Comparison of ENCODE assay signal across 9 cellular contexts in the genomic region with DNA sequence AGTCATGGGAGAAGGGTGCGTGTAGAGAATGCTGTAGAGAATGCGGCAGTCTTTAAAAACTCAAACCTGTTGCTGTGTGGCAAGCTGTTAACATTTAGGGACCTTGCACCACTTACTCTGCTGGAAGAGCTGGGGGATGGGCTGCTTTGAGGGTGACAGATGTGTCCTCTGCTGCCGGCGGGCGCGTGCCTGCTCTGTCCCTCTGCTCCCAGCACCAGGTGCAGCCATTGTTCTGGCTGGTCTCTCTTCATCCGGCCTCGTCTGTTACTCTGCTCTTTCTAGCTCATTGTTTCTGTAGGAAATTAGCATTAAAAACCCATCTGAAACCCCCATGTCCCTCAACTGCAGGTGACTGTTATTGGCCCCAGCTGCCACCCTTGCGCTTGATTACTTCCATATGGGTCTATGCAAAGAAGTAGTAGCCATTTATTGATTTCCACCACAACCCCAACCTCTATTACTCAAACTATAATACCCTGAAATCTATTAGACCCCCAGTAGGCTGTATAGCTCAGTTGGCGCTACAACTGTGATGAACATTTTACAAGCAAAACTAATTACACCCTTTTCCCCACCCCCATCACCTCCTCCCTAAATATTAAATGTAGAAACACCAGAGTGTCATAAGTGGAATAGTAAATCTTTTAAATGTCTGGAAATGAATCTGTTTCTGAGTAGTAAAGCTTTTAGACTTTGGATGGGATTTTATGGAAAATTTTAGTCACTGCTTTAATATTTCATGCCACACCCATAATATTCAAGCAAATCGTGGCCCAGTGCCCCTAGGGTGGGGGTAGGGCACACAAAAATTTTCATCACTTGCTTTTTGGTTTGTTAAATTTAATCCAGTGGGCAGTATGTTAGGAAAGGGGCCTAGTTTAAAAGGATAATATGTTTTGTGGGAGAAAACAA.
DNase-seq lines count a peak whose midpoint lies in the region; ATAC-seq and TF ChIP-seq lines count a peak whose summit lies in the region.
"Had no signal": no experiment of that assay in that cellular context is flagged by ENCODE, and none has a peak within 500 bp of the region (broad histone marks: within the 10 kb centered on the region; RNA-seq: fewer than 3 reads in every experiment).

No MANE protein-coding gene starts in this region.

- peak overlapping the region; percentile 45 for H3K4me3 Mint-ChIP-seq in activated B cell treated with CpG ODN at 0.5 μM for 24 hours

- TF ChIP-seq CTCF in activated B cell treated with CpG ODN at 0.5 μM for 24 hours (IDR thresholded peaks at IDR 0.05), result no peak
- TF ChIP-seq CTCF in lower leg skin (IDR thresholded peaks at IDR 0.05), result no peak

- H3K4me1 Mint-ChIP-seq in activated B cell treated with CpG ODN at 0.5 μM for 24 hours, result peaks cover 41% of the 10 kb centered on the region

- H3K9me3 Mint-ChIP-seq in activated B cell treated with CpG ODN at 0.5 μM for 24 hours, result no peaks in the 10 kb centered on the region

- H3K27me3 ChIP-seq in BLaER1, result no peaks in the 10 kb centered on the region

- 0 out of 2 replicates have a peak overlapping the region, but pooled peaks have one; percentile 38 for H3K9ac ChIP-seq in BLaER1

- no peak for TF ChIP-seq POLR2A in lower leg skin (IDR thresholded peaks at IDR 0.05)

- CTCF ChIA-PET in activated B cell treated with CpG ODN at 0.5 μM for 24 hours (lab: Charles Lee), result no interaction called here

- H3K4me3 ChIP-seq in BLaER1, result no peak overlapping the region
- H3K4me3 ChIP-seq in lower leg skin (ENCODE audit: low read depth, poor library complexity, severe bottlenecking), result no peak overlapping the region
- H3K4me3 ChIP-seq: thoracic aorta had no signal

- H3K4me1 ChIP-seq in BLaER1, result peaks cover 24% of the 10 kb centered on the region

- peak overlapping the region; percentile 66 for H3K4me2 ChIP-seq in BLaER1

- H3K27me3 Mint-ChIP-seq in activated B cell treated with CpG ODN at 0.5 μM for 24 hours, result no peaks in the 10 kb centered on the region

- 45 to 52% methylated on average over 11 of the region's 11 CpGs for WGBS in lower leg skin, 2 donors

- H3K36me3 Mint-ChIP-seq in activated B cell treated with CpG ODN at 0.5 μM for 24 hours (ENCODE audit: low read depth), result no peaks in the 10 kb centered on the region

- H3K27ac Mint-ChIP-seq in activated B cell treated with CpG ODN at 0.5 μM for 24 hours, result peak overlapping the region; percentile 20

- ATAC-seq in activated B cell treated with CpG ODN at 0.5 μM for 24 hours (ENCODE audit: low read depth) (peak; percentile 77), GM18861 (IDR thresholded peaks at IDR 0.05; ENCODE audit: unreplicated experiment) (no peak), left colon (no peak)

- DNase-seq in NCI-H1417 (lab: John Stamatoyannopoulos, UW) (peak; percentile 92 to 99 (median 94)), activated B cell treated with CpG ODN at 0.5 μM for 24 hours (no peak), lower leg skin (ENCODE audit: low spot score in 2 of 2) (peak; percentile 47 to 92), left colon (no peak), hepatic stellate cell (ENCODE audit: low spot score) (no peak)
- DNase-seq in stimulated activated CD4-positive, alpha-beta T cell treated with anti-CD3 and anti-CD28 coated beads, Interleukin-2, amount 100 ng/mL, for 24 hours, result no peak

- H3K36me3 ChIP-seq in BLaER1, result no peaks in the 10 kb centered on the region
- H3K36me3 ChIP-seq: thoracic aorta had no signal

- peaks cover 40% of the 10 kb centered on the region for H4K20me1 ChIP-seq in BLaER1

- no peaks in the 10 kb centered on the region for H3K9me3 ChIP-seq in BLaER1
- H3K9me3 ChIP-seq: thoracic aorta had no signal

- peak overlapping the region; percentile 50 for H3K27ac ChIP-seq in BLaER1

- intact Hi-C loops in activated B cell treated with CpG ODN at 0.5 μM for 24 hours (cut with micrococcal nuclease), result loop anchor here (1.0 to 5.0 kb wide), 2 partner anchors 13 to 34 kb away; no protein-coding TSS in a partner anchor
- intact Hi-C loops in lower leg skin (cut with DNase I; ENCODE audit: low total_unique reads), result no loop called here
- intact Hi-C loops in left colon (cut with DNase I, micrococcal nuclease), result no loop called here

- POLR2A ChIA-PET in activated B cell treated with CpG ODN at 0.5 μM for 24 hours (lab: Charles Lee), result interaction anchor here (1.0 kb wide), 1 partner anchor 78 kb away, joined by 3 read pairs; a partner anchor contains a TSS

Comparison
In these comparisons a context has a peak if more than half of its experiments do, and no peak if none do; other contexts are left out.
1. DNase-seq: peak in NCI-H1417 (3 of 3) and lower leg skin (2 of 2); none in activated B cell treated with CpG ODN at 0.5 μM for 24 hours (single experiment), left colon (0 of 2), stimulated activated CD4-positive, alpha-beta T cell treated with anti-CD3 and anti-CD28 coated beads, Interleukin-2, amount 100 ng/mL, for 24 hours (0 of 2) and hepatic stellate cell (single experiment).